In genomic region chr16:3085868-3086595, GRCh38 we compare ENCODE assay signal across 1 cellular context.
TF ChIP-seq lines count a peak whose summit lies in the region.

No MANE protein-coding gene starts in this region.

TF ChIP-seq in GM23338, 12 proteins besides CTCF, POLR2A, EP300 and RAD21 (continued from another document):
- TF ChIP-seq NANOG (IDR thresholded peaks at IDR 0.05; ENCODE audit: borderline replicate concordance) (no peak), REST (IDR thresholded peaks at IDR 0.05; ENCODE audit: unreplicated experiment) (no peak)
